ENCODE assay signal across 8 cellular contexts in genomic region chr5:101390317-101390908, GRCh38.
DNase-seq lines count a peak whose midpoint lies in the region; ATAC-seq and TF ChIP-seq lines count a peak whose summit lies in the region.

No MANE protein-coding gene starts in this region.

- H3K4me3 ChIP-seq in AG04449 (ENCODE audit: low read depth, low read length) (no peak overlapping the region), GM06990 (replicated peaks; ENCODE audit: low read depth, low read length) (no peak overlapping the region), fibroblast of mammary gland (ENCODE audit: control insufficient read depth, low read depth, low read length) (no peak overlapping the region), psoas muscle (no peak overlapping the region)

- intact Hi-C loops in psoas muscle (cut with DNase I): no loop called here

- H3K9me3 ChIP-seq in psoas muscle: no peaks in the 10 kb centered on the region

- WGBS in psoas muscle, 3 donors: 16 to 23% (median 18%) methylated on average over 4 of the region's 4 CpGs

- no peak overlapping the region for H3K27ac ChIP-seq in psoas muscle

- no peaks in the 10 kb centered on the region for H3K27me3 ChIP-seq in GM06990 (replicated peaks; ENCODE audit: control insufficient read depth, insufficient read depth, low read length)
- no peaks in the 10 kb centered on the region for H3K27me3 ChIP-seq in psoas muscle (ENCODE audit: insufficient read depth in 3 of 3, low read length in 2 of 3)

- DNase-seq in AG04449 (ENCODE audit: low read depth, low spot score) (no peak), GM06990 (ENCODE audit: extremely low read depth, insufficient read length) (no peak), HS-5 (ENCODE audit: low read depth) (peak; percentile 35), SHP77 treated with DMSO at 0.1 percent for 48 hours (lab: John Stamatoyannopoulos, UW) (peak; percentile 16), fibroblast of mammary gland (ENCODE audit: low read depth) (peak; percentile 78), psoas muscle (no peak)
- DNase-seq in activated T-cell treated with anti-CD3 and anti-CD28 coated beads, Interleukin-2, amount 50 U/mL, for 1 hour: no peak

- POLR2A ChIA-PET in AG04449 (lab: Yijun Ruan, JAX): no interaction called here

- ATAC-seq in psoas muscle: no peak
- ATAC-seq in GM21786 (IDR thresholded peaks at IDR 0.05; ENCODE audit: unreplicated experiment): no peak

- H3K4me1 ChIP-seq in psoas muscle: no peaks in the 10 kb centered on the region

- CTCF ChIA-PET in AG04449 (lab: Yijun Ruan, JAX): interaction anchor here (1.5 to 2.2 kb wide), 2 partner anchors 767 to 960 kb away, joined by 3 to 11 read pairs; no protein-coding TSS in a partner anchor

- no peaks in the 10 kb centered on the region for H3K36me3 ChIP-seq in GM06990 (ENCODE audit: control insufficient read depth, insufficient read depth, low read length)
- H3K36me3 ChIP-seq in psoas muscle (ENCODE audit: insufficient read depth in 1 of 2, low read depth in 1 of 2): no peaks in the 10 kb centered on the region

- TF ChIP-seq CTCF in AG04449 (IDR thresholded peaks at IDR 0.05; ENCODE audit: insufficient read depth, low read length, missing control alignments) (peak; percentile 45), GM06990 (IDR thresholded peaks at IDR 0.05; ENCODE audit: insufficient read depth, low read length, poor library complexity, severe bottlenecking) (peak; percentile 44), fibroblast of mammary gland (conservative IDR thresholded peaks at IDR 0.05; ENCODE audit: control insufficient read depth, insufficient read depth, low read depth, low read length) (peak; percentile 80), psoas muscle (IDR thresholded peaks at IDR 0.05) (peak; percentile 41)

Comparison
In these comparisons a context has a peak if more than half of its experiments do, and no peak if none do; other contexts are left out.
1. DNase-seq: peak in HS-5 (single experiment), SHP77 treated with DMSO at 0.1 percent for 48 hours (single experiment) and fibroblast of mammary gland (single experiment); none in AG04449 (single experiment), GM06990 (single experiment), psoas muscle (0 of 2) and activated T-cell treated with anti-CD3 and anti-CD28 coated beads, Interleukin-2, amount 50 U/mL, for 1 hour (single experiment).
2. Peak in every context shown above with its lines, with median percentiles within 50 percentile points of each other: CTCF ChIP-seq.